In genomic region chr20:38645980-38646858, GRCh38 we compare ENCODE assay signal across 8 cellular contexts. TPM values are rescaled to one million over a fixed set of nuclear protein-coding genes. Genes with fewer than 3 reads are reported as not detected.
DNase-seq lines count a peak whose midpoint lies in the region; ATAC-seq and TF ChIP-seq lines count a peak whose summit lies in the region.

No MANE protein-coding gene starts in this region.

- H3K4me3 ChIP-seq in NT2/D1 (ENCODE audit: insufficient read length, low read depth), result peak overlapping the region; percentile 5

- peaks cover 9% of the 10 kb centered on the region for H3K4me1 Mint-ChIP-seq in activated CD8-positive, alpha-beta memory T cell treated with anti-CD3 and anti-CD28 coated beads, Interleukin-2, amount 10 ng/mL, durations not matched to agents 7 days and 5 days

- peak overlapping the region; percentile 61 for H3K4me3 Mint-ChIP-seq in activated CD8-positive, alpha-beta memory T cell treated with anti-CD3 and anti-CD28 coated beads, Interleukin-2, amount 10 ng/mL, durations not matched to agents 7 days and 5 days

- peak; percentile 99 for TF ChIP-seq CTCF in C4-2B (conservative IDR thresholded peaks at IDR 0.05)

- H3K4me1 ChIP-seq in NT2/D1 (ENCODE audit: insufficient read depth, insufficient read length), result peaks cover 13% of the 10 kb centered on the region

- H3K9ac ChIP-seq in NT2/D1 (ENCODE audit: insufficient read length, low read depth), result peak overlapping the region; percentile 71

- CTCF ChIA-PET in activated CD8-positive, alpha-beta memory T cell treated with anti-CD3 and anti-CD28 coated beads, Interleukin-2, amount 10 ng/mL, durations not matched to agents 7 days and 5 days (lab: Charles Lee), result interaction anchor here (0.7 to 7.2 kb wide), 12 partner anchors 9 to 403 kb away, joined by 3 to 54 read pairs (median 6); partner anchors contain the start of gene ACTR5

- peaks cover 37% of the 10 kb centered on the region for H3K27me3 Mint-ChIP-seq in activated CD8-positive, alpha-beta memory T cell treated with anti-CD3 and anti-CD28 coated beads, Interleukin-2, amount 10 ng/mL, durations not matched to agents 7 days and 5 days

- DNase-seq in HUDEP-2 (lab: John Stamatoyannopoulos, UW; ENCODE audit: unreplicated experiment in 76 of 76) (peak in 64 of 76 experiments; percentile 5 to 79 (median 59)), NT2/D1 (ENCODE audit: low read depth, low spot score) (peak; percentile 71), epidermal melanocyte (ENCODE audit: insufficient read length, low spot score) (peak; percentile 82), mucosa of gallbladder (ENCODE audit: low spot score) (peak; percentile 67)
- peak; percentile 90 for DNase-seq in activated CD8-positive, alpha-beta memory T cell treated with anti-CD3 and anti-CD28 coated beads, Interleukin-2, amount 10 ng/mL, durations not matched to agents 7 days and 5 days
- peak; percentile 94 for DNase-seq in stimulated activated CD8-positive, alpha-beta memory T cell treated with anti-CD3 and anti-CD28 coated beads, Interleukin-4, amount 100 ng/mL, for 48 hours

- peak overlapping the region; percentile 4 for H3K27ac ChIP-seq in C4-2B

- H3K27me3 ChIP-seq in NT2/D1 (ENCODE audit: insufficient read depth, insufficient read length), result peaks cover 51% of the 10 kb centered on the region

- no peaks in the 10 kb centered on the region for H3K9me3 Mint-ChIP-seq in activated CD8-positive, alpha-beta memory T cell treated with anti-CD3 and anti-CD28 coated beads, Interleukin-2, amount 10 ng/mL, durations not matched to agents 7 days and 5 days (ENCODE audit: low read depth)

- ATAC-seq in GM19455 (IDR thresholded peaks at IDR 0.05; ENCODE audit: unreplicated experiment), result peak; percentile 70
- ATAC-seq in activated CD8-positive, alpha-beta memory T cell treated with anti-CD3 and anti-CD28 coated beads, Interleukin-2, amount 10 ng/mL, durations not matched to agents 7 days and 5 days, result peak; percentile 98

- peak overlapping the region; percentile 17 for H3K27ac Mint-ChIP-seq in activated CD8-positive, alpha-beta memory T cell treated with anti-CD3 and anti-CD28 coated beads, Interleukin-2, amount 10 ng/mL, durations not matched to agents 7 days and 5 days

- no peaks in the 10 kb centered on the region for H3K36me3 ChIP-seq in NT2/D1 (ENCODE audit: insufficient read depth, insufficient read length, low read length)

- H3K9me3 ChIP-seq in NT2/D1 (ENCODE audit: insufficient read depth, low read length), result no peaks in the 10 kb centered on the region

- no peaks in the 10 kb centered on the region for H3K36me3 Mint-ChIP-seq in activated CD8-positive, alpha-beta memory T cell treated with anti-CD3 and anti-CD28 coated beads, Interleukin-2, amount 10 ng/mL, durations not matched to agents 7 days and 5 days

RNA-seq across cellular contexts. Expression of gene ARHGAP40, which starts 44.6 kb away (rescaled TPM):
- total RNA-seq in activated CD8-positive, alpha-beta memory T cell treated with anti-CD3 and anti-CD28 coated beads, Interleukin-2, amount 10 ng/mL, durations not matched to agents 7 days and 5 days, result not detected
- total RNA-seq in mucosa of gallbladder, result not detected

Comparison
In these comparisons a context has a peak if more than half of its experiments do, and no peak if none do; other contexts are left out.
1. Peak in every context shown above with its lines: DNase-seq, ATAC-seq, H3K4me3 ChIP-seq and H3K27ac ChIP-seq.